Comparison of ENCODE assay signal across 16 cellular contexts in the genomic region with DNA sequence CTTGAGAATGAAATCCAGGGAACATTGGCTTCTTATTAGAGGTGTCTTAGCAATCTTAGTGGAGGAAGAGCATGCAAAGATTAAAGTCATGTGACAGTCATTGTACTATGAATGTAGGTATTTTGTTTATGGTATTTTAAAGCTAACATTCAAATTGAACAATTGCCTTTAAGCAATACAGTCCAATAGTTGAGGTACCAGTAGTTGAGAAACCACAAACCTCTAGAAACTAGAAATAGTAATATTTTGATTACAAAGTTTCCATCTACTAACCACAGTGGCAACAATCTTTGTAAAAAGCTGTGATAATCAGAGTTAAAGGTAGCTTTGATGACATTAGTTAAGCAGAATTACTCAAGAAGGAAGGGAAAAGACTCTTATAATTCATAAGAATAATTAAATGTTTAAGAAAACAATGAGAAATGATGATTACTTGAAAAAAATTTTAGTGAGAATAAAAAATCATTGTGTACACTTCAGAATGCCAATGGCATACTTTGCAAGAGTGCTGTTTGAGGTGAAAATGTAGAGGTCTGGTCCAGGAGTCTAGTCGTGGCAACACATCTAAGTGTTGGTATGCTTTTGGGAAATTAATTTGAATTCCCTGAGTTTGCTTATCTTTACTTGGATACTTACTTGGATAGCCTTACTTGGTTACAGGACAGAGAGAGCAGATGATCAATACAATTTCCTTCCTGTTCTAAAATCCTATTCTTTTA.
DNase-seq lines count a peak whose midpoint lies in the region; ATAC-seq lines count a peak whose summit lies in the region.
"Had no signal": no experiment of that assay in that cellular context is flagged by ENCODE, and none has a peak within 500 bp of the region (broad histone marks: within the 10 kb centered on the region; RNA-seq: fewer than 3 reads in every experiment).

No MANE protein-coding gene starts in this region.

- no peaks in the 10 kb centered on the region for H3K36me3 Mint-ChIP-seq in T-helper 17 cell (ENCODE audit: low read depth)
- H3K36me3 Mint-ChIP-seq: naive B cell had no signal

- DNase-seq in NCI-H748 (lab: John Stamatoyannopoulos, UW; ENCODE audit: unreplicated experiment) (no peak), Ammon's horn (ENCODE audit: low spot score) (no peak), DMS 273 treated with DMSO at 0.1 percent for 48 hours (lab: John Stamatoyannopoulos, UW) (no peak), T-helper 17 cell (no peak)
- DNase-seq: activated CD4-positive, alpha-beta memory T cell treated with anti-CD3 and anti-CD28 coated beads, Interleukin-2, amount 10 ng/mL, durations not matched to agents 7 days and 5 days; activated naive CD4-positive, alpha-beta T cell treated with anti-CD3 and anti-CD28 coated beads for 36 hours; glutamatergic neuron; left cardiac atrium; naive B cell; NCI-H446; right lobe of liver; stomach had no signal

- no peak overlapping the region for H3K27ac Mint-ChIP-seq in T-helper 17 cell
- H3K27ac Mint-ChIP-seq: activated CD4-positive, alpha-beta memory T cell treated with anti-CD3 and anti-CD28 coated beads, Interleukin-2, amount 10 ng/mL, durations not matched to agents 7 days and 5 days; activated naive CD4-positive, alpha-beta T cell treated with anti-CD3 and anti-CD28 coated beads for 36 hours; naive B cell had no signal

- H3K4me1 Mint-ChIP-seq in T-helper 17 cell, result no peaks in the 10 kb centered on the region
- H3K4me1 Mint-ChIP-seq: activated CD4-positive, alpha-beta memory T cell treated with anti-CD3 and anti-CD28 coated beads, Interleukin-2, amount 10 ng/mL, durations not matched to agents 7 days and 5 days; naive B cell had no signal

- no peaks in the 10 kb centered on the region for H3K27me3 Mint-ChIP-seq in T-helper 17 cell
- H3K27me3 Mint-ChIP-seq: activated CD4-positive, alpha-beta memory T cell treated with anti-CD3 and anti-CD28 coated beads, Interleukin-2, amount 10 ng/mL, durations not matched to agents 7 days and 5 days; naive B cell had no signal

- no peaks in the 10 kb centered on the region for H3K9me3 ChIP-seq in T-helper 17 cell (ENCODE audit: control insufficient read depth, low read length, poor library complexity, severe bottlenecking)
- H3K9me3 ChIP-seq: right lobe of liver, stomach had no signal

- H3K4me3 Mint-ChIP-seq in T-helper 17 cell, result no peak overlapping the region
- H3K4me3 Mint-ChIP-seq: activated CD4-positive, alpha-beta memory T cell treated with anti-CD3 and anti-CD28 coated beads, Interleukin-2, amount 10 ng/mL, durations not matched to agents 7 days and 5 days; activated naive CD4-positive, alpha-beta T cell treated with anti-CD3 and anti-CD28 coated beads for 36 hours; naive B cell had no signal

- ATAC-seq in GM18907 (IDR thresholded peaks at IDR 0.05; ENCODE audit: unreplicated experiment), result peak; percentile 98
- peak; percentile 93 for ATAC-seq in GM21526 (IDR thresholded peaks at IDR 0.05; ENCODE audit: low FRiP score, unreplicated experiment)
- peak; percentile 94 for ATAC-seq in HG02973 (IDR thresholded peaks at IDR 0.05; ENCODE audit: unreplicated experiment)
- ATAC-seq in HG03558 (IDR thresholded peaks at IDR 0.05; ENCODE audit: extremely low read depth, unreplicated experiment), result peak; percentile 87
- ATAC-seq in T-helper 17 cell, result no peak
- ATAC-seq: left cardiac atrium, right lobe of liver had no signal
